In genomic region chr17:21375757-21376584, GRCh38 we compare ENCODE assay signal across 1 cellular context.
TF ChIP-seq lines count a peak whose summit lies in the region.

KCNJ12 (plus strand) TSS chr17:21376357; CDS start chr17:21415343, 38,986 bp downstream.

TF ChIP-seq in GM23338, 12 proteins besides CTCF, POLR2A, EP300 and RAD21 (continued from another document):
- TF ChIP-seq ZNF462 (CRISPR knock-in tag; IDR thresholded peaks at IDR 0.05) (no peak), CREB1 (CRISPR knock-in tag; IDR thresholded peaks at IDR 0.05; ENCODE audit: low read depth) (no peak), ZNF114 (CRISPR knock-in tag; IDR thresholded peaks at IDR 0.05) (no peak)
TF ChIP-seq in GM23338: peak in this region for 0.
